Comparison of ENCODE assay signal across 19 cellular contexts in genomic region chr2:240825476-240825875, GRCh38.
"Had no signal": no experiment of that assay in that cellular context is flagged by ENCODE, and none has a peak within 500 bp of the region (broad histone marks: within the 10 kb centered on the region; RNA-seq: fewer than 3 reads in every experiment).

No MANE protein-coding gene starts in this region.

- FAIRE-seq: RCC 7860 had no signal

- H3K36me3 ChIP-seq: SJSA1 had no signal

- H3K4me1 ChIP-seq: SJSA1 had no signal

- H3K4me3 ChIP-seq: SJSA1, SK-N-MC had no signal

- H3K27ac ChIP-seq: HL-60, SJSA1, SK-N-MC had no signal

- DNase-seq: KBM-7, MV-4-11, NCI-H1048, NCI-H1436 treated with DMSO at 0.1 percent for 48 hours, NCI-H1694, NCI-H187 treated with DMSO at 0.1 percent for 48 hours, NCI-H2029 treated with DMSO at 0.1 percent for 48 hours, NCI-H2171 treated with DMSO at 0.1 percent for 48 hours, NCI-H446 treated with DMSO at 0.1 percent for 48 hours, NCI-H510A treated with DMSO at 0.1 percent for 48 hours, NCI-H526 treated with DMSO at 0.1 percent for 48 hours, NCI-H774, Right ventricle myocardium superior, RPMI8226, SIG-M5 had no signal
